10 cellular contexts compared by ENCODE assay signal in the genomic region with DNA sequence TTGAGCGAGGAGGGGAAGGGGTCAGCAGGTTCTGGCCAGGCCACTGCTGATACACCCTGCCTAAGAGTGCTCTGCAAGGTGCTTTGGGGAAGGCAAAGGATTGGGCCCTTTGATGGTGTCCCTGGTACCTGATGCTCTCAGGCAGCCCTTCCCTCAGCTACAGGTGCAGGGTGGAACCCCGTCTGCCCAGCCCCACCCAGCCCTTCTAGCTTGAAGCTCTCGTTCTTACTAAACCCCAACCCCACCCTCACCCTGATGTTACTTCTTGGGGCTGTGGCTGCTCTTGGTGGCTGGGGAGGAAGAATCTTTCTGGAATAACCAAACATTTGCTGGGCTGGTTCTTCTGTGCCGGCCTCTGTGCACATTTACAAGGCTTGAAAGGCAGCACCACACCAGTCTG. TPM values are rescaled to one million over a fixed set of nuclear protein-coding genes. Genes with fewer than 3 reads are reported as not detected.
DNase-seq lines count a peak whose midpoint lies in the region; FAIRE-seq and TF ChIP-seq lines count a peak whose summit lies in the region.
"Had no signal": no experiment of that assay in that cellular context is flagged by ENCODE, and none has a peak within 500 bp of the region (broad histone marks: within the 10 kb centered on the region; RNA-seq: fewer than 3 reads in every experiment).

No MANE protein-coding gene starts in this region.

- DNase-seq in COLO668 (lab: John Stamatoyannopoulos, UW; ENCODE audit: unreplicated experiment) = no peak
- DNase-seq in T1000 (lab: John Stamatoyannopoulos, UW) = no peak
- no peak for DNase-seq in stimulated activated CD4-positive, alpha-beta T cell treated with anti-CD3 and anti-CD28 coated beads, Interleukin-12 subunit alpha, Interleukin-12 subunit beta, amount 100 ng/mL, for 4 hours
- no peak for DNase-seq in GM19239 (ENCODE audit: insufficient read length, low spot score)
- DNase-seq: DND-41, PC-9 had no signal

- no peak for TF ChIP-seq CTCF in nephron (IDR thresholded peaks at IDR 0.05; ENCODE audit: unreplicated experiment in 3 of 3)

- H3K36me3 ChIP-seq in ACC112 (ENCODE audit: insufficient read depth, low read length) = peaks cover 3% of the 10 kb centered on the region; the same call in 1 of the 2 replicates

- H3K4me3 ChIP-seq in ACC112 (ENCODE audit: low read depth, low read length) = no peak overlapping the region
- H3K4me3 ChIP-seq: PC-9 had no signal

- H3K27me3 Mint-ChIP-seq in IgD-negative memory B cell (no peaks in the 10 kb centered on the region), nephron (ENCODE audit: low read depth) (no peaks in the 10 kb centered on the region)

- H3K27ac ChIP-seq in ACC112 (ENCODE audit: low read depth, low read length) (peak overlapping the region; percentile 79), cingulate gyrus (ENCODE audit: low read depth, low read length) (peak overlapping the region; percentile 84)
- H3K27ac ChIP-seq: PC-9 had no signal

- H3K4me1 Mint-ChIP-seq in IgD-negative memory B cell (peaks cover 42 to 58% (median 43%) of the 10 kb centered on the region in 3 donors), nephron (peaks cover 60% of the 10 kb centered on the region)

- H3K36me3 Mint-ChIP-seq in IgD-negative memory B cell (no peaks in the 10 kb centered on the region), nephron (ENCODE audit: low read depth) (peaks cover 3% of the 10 kb centered on the region)

- H3K4me1 ChIP-seq in ACC112 (ENCODE audit: control insufficient read depth, insufficient read depth, low read length, unreplicated experiment) = peaks cover 79% of the 10 kb centered on the region

- no peaks in the 10 kb centered on the region for H3K27me3 ChIP-seq in ACC112 (ENCODE audit: insufficient read depth, low read length)

- peak overlapping the region; percentile 72 to 96 (median 87) for H3K4me3 Mint-ChIP-seq in IgD-negative memory B cell
- H3K4me3 Mint-ChIP-seq in nephron = peak overlapping the region in 1 of 3 experiments; percentile 30

- H3K27ac Mint-ChIP-seq in IgD-negative memory B cell = peak overlapping the region; percentile 84 to 93 (median 91)
- H3K27ac Mint-ChIP-seq in nephron = peak overlapping the region; percentile 88 to 95 (median 91)

- no peaks in the 10 kb centered on the region for H3K9me3 Mint-ChIP-seq in IgD-negative memory B cell
- H3K9me3 Mint-ChIP-seq in nephron = no peaks in the 10 kb centered on the region

- H3K79me2 ChIP-seq in ACC112 (ENCODE audit: control insufficient read depth, insufficient read depth, low read length, unreplicated experiment) = peaks cover 90% of the 10 kb centered on the region

- no peak overlapping the region for H2AFZ ChIP-seq in ACC112 (ENCODE audit: low read length, unreplicated experiment)
- H2AFZ ChIP-seq: PC-9 had no signal

- FAIRE-seq in GM19239 (lab: Jason Lieb, UNC) = no peak

RNA-seq across cellular contexts. Expression of a gene that starts 6.4 kb away (rescaled TPM):
- polyA plus RNA-seq in IgD-negative memory B cell = 689 TPM

RNA-seq across cellular contexts. Expression of a gene that starts 26.6 kb away (rescaled TPM):
- not detected for polyA plus RNA-seq in IgD-negative memory B cell

RNA-seq across cellular contexts. Expression of a gene that starts 36.5 kb away (rescaled TPM):
- polyA plus RNA-seq in IgD-negative memory B cell = 0.30 TPM

RNA-seq across cellular contexts. Expression of a gene that starts 37.3 kb away (rescaled TPM):
- not detected for polyA plus RNA-seq in IgD-negative memory B cell

RNA-seq across cellular contexts. Expression of a gene that starts 49.9 kb away (rescaled TPM):
- polyA plus RNA-seq in IgD-negative memory B cell = 58.6 TPM
